In genomic region chr10:75202321-75203096, GRCh38 we compare ENCODE assay signal across 9 cellular contexts. TPM values are rescaled to one million over a fixed set of nuclear protein-coding genes. Genes with fewer than 3 reads are reported as not detected.
A peak's percentile ranks its signal among the peaks of the same experiment; 100 is the strongest.
DNase-seq lines count a peak whose midpoint lies in the region; ATAC-seq and TF ChIP-seq lines count a peak whose summit lies in the region.
"Had no signal": no experiment of that assay in that cellular context is flagged by ENCODE, and none has a peak within 500 bp of the region (broad histone marks: within the 10 kb centered on the region; RNA-seq: fewer than 3 reads in every experiment).

No MANE protein-coding gene starts in this region.

- ATAC-seq in stimulated activated naive CD8-positive, alpha-beta T cell treated with anti-CD3 and anti-CD28 coated beads, Interleukin-15, amount 100 ng/mL, for 72 hours = peak; percentile 39
- no peak for ATAC-seq in stimulated activated naive CD8-positive, alpha-beta T cell treated with anti-CD3 and anti-CD28 coated beads, Interleukin-15, Interleukin-2, amounts not matched to agents 100 U/mL and 50 U/mL, for 24 hours
- ATAC-seq in mucosa of descending colon = peak; percentile 84
- no peak for ATAC-seq in activated CD8-positive, alpha-beta T cell treated with anti-CD3 and anti-CD28 coated beads for 36 hours
- no peak for ATAC-seq in stimulated activated memory B cell treated with anti-CD40 and anti-IgM and Interleukin-4, amounts not matched to agents 10 μg/mL and 1 μg/mL and 100 μg/mL, for 72 hours

- H3K36me3 ChIP-seq in esophagus squamous epithelium (no peaks in the 10 kb centered on the region), mucosa of descending colon (ENCODE audit: low read depth) (no peaks in the 10 kb centered on the region)

- peak overlapping the region; percentile 83 to 100 (median 97) for H3K27ac ChIP-seq in esophagus squamous epithelium

- WGBS in esophagus squamous epithelium, 2 donors = no CpG with 5 or more reads among the region's 1 CpG

- no peak for DNase-seq in stimulated activated naive CD8-positive, alpha-beta T cell treated with anti-CD3 and anti-CD28 coated beads, Interleukin-15, amount 100 ng/mL, for 72 hours
- no peak for DNase-seq in stimulated activated naive CD8-positive, alpha-beta T cell treated with anti-CD3 and anti-CD28 coated beads, Interleukin-15, Interleukin-2, amounts not matched to agents 100 U/mL and 50 U/mL, for 24 hours
- DNase-seq in esophagus squamous epithelium (lab: John Stamatoyannopoulos, UW) (no peak), mucosa of descending colon (peak; percentile 51 to 79 (median 65)), HEK293T (ENCODE audit: extremely low spot score) (no peak), SIG-M5 treated with dmso at 0.1 percent for 504 hours (lab: John Stamatoyannopoulos, UW; ENCODE audit: unreplicated experiment) (no peak)
- DNase-seq in activated CD8-positive, alpha-beta T cell treated with anti-CD3 and anti-CD28 coated beads for 36 hours = no peak
- DNase-seq: hippocampal formation had no signal

- no peaks in the 10 kb centered on the region for H3K4me1 Mint-ChIP-seq in stimulated activated naive CD8-positive, alpha-beta T cell treated with anti-CD3 and anti-CD28 coated beads, Interleukin-15, amount 100 ng/mL, for 72 hours
- no peaks in the 10 kb centered on the region for H3K4me1 Mint-ChIP-seq in activated CD8-positive, alpha-beta T cell treated with anti-CD3 and anti-CD28 coated beads for 36 hours (ENCODE audit: low read depth)
- H3K4me1 Mint-ChIP-seq in stimulated activated memory B cell treated with anti-CD40 and anti-IgM and Interleukin-4, amounts not matched to agents 10 μg/mL and 1 μg/mL and 100 μg/mL, for 72 hours = no peaks in the 10 kb centered on the region

- no peaks in the 10 kb centered on the region for H3K9me3 Mint-ChIP-seq in stimulated activated naive CD8-positive, alpha-beta T cell treated with anti-CD3 and anti-CD28 coated beads, Interleukin-15, amount 100 ng/mL, for 72 hours
- H3K9me3 Mint-ChIP-seq in activated CD8-positive, alpha-beta T cell treated with anti-CD3 and anti-CD28 coated beads for 36 hours = no peaks in the 10 kb centered on the region
- no peaks in the 10 kb centered on the region for H3K9me3 Mint-ChIP-seq in stimulated activated memory B cell treated with anti-CD40 and anti-IgM and Interleukin-4, amounts not matched to agents 10 μg/mL and 1 μg/mL and 100 μg/mL, for 72 hours

- H3K27me3 ChIP-seq in esophagus squamous epithelium = no peaks in the 10 kb centered on the region

- H3K27ac Mint-ChIP-seq in stimulated activated naive CD8-positive, alpha-beta T cell treated with anti-CD3 and anti-CD28 coated beads, Interleukin-15, amount 100 ng/mL, for 72 hours = peak overlapping the region in 1 of 2 donors; percentile 21
- H3K27ac Mint-ChIP-seq in activated CD8-positive, alpha-beta T cell treated with anti-CD3 and anti-CD28 coated beads for 36 hours = no peak overlapping the region
- no peak overlapping the region for H3K27ac Mint-ChIP-seq in stimulated activated memory B cell treated with anti-CD40 and anti-IgM and Interleukin-4, amounts not matched to agents 10 μg/mL and 1 μg/mL and 100 μg/mL, for 72 hours

- no peak for TF ChIP-seq CTCF in esophagus squamous epithelium (IDR thresholded peaks at IDR 0.05)
- TF ChIP-seq CTCF in mucosa of descending colon (IDR thresholded peaks at IDR 0.05) = no peak
- TF ChIP-seq CTCF in activated CD8-positive, alpha-beta T cell treated with anti-CD3 and anti-CD28 coated beads for 36 hours (IDR thresholded peaks at IDR 0.05) = no peak

- TF ChIP-seq POLR2A in esophagus squamous epithelium (IDR thresholded peaks at IDR 0.05) = peak in 1 of 4 donors; percentile 34

- H3K4me1 ChIP-seq in esophagus squamous epithelium (peaks cover 24 to 86% (median 47%) of the 10 kb centered on the region in 3 donors), mucosa of descending colon (ENCODE audit: low read depth) (no peaks in the 10 kb centered on the region)

- POLR2A ChIA-PET in HEK293T (lab: Yijun Ruan, JAX) = interaction anchor here (1.4 kb wide), 1 partner anchor 7 kb away, joined by 5 read pairs; no protein-coding TSS in a partner anchor
- POLR2A ChIA-PET in activated CD8-positive, alpha-beta T cell treated with anti-CD3 and anti-CD28 coated beads for 36 hours (lab: Charles Lee) = interaction anchor here (0.7 to 1.9 kb wide), 3 partner anchors 9 to 123 kb away, joined by 3 to 5 read pairs (median 3); partner anchors contain the start of gene VDAC2

- H3K4me3 ChIP-seq in esophagus squamous epithelium (no peak overlapping the region), mucosa of descending colon (no peak overlapping the region)

- H3K9me3 ChIP-seq in esophagus squamous epithelium = no peaks in the 10 kb centered on the region
- no peaks in the 10 kb centered on the region for H3K9me3 ChIP-seq in mucosa of descending colon

- intact Hi-C loops in esophagus squamous epithelium (cut with DNase I) (no loop called here), mucosa of descending colon (cut with DNase I, micrococcal nuclease) (no loop called here)
- intact Hi-C loops in activated CD8-positive, alpha-beta T cell treated with anti-CD3 and anti-CD28 coated beads for 36 hours (cut with micrococcal nuclease) = no loop called here

- H3K4me3 Mint-ChIP-seq in stimulated activated naive CD8-positive, alpha-beta T cell treated with anti-CD3 and anti-CD28 coated beads, Interleukin-15, amount 100 ng/mL, for 72 hours = no peak overlapping the region
- no peak overlapping the region for H3K4me3 Mint-ChIP-seq in activated CD8-positive, alpha-beta T cell treated with anti-CD3 and anti-CD28 coated beads for 36 hours
- H3K4me3 Mint-ChIP-seq in stimulated activated memory B cell treated with anti-CD40 and anti-IgM and Interleukin-4, amounts not matched to agents 10 μg/mL and 1 μg/mL and 100 μg/mL, for 72 hours = no peak overlapping the region

- H3K27me3 Mint-ChIP-seq in stimulated activated naive CD8-positive, alpha-beta T cell treated with anti-CD3 and anti-CD28 coated beads, Interleukin-15, amount 100 ng/mL, for 72 hours = no peaks in the 10 kb centered on the region
- no peaks in the 10 kb centered on the region for H3K27me3 Mint-ChIP-seq in activated CD8-positive, alpha-beta T cell treated with anti-CD3 and anti-CD28 coated beads for 36 hours
- H3K27me3 Mint-ChIP-seq in stimulated activated memory B cell treated with anti-CD40 and anti-IgM and Interleukin-4, amounts not matched to agents 10 μg/mL and 1 μg/mL and 100 μg/mL, for 72 hours = no peaks in the 10 kb centered on the region

- CTCF ChIA-PET in HEK293T (lab: Yijun Ruan, JAX) = no interaction called here
- CTCF ChIA-PET in activated CD8-positive, alpha-beta T cell treated with anti-CD3 and anti-CD28 coated beads for 36 hours (lab: Charles Lee) = interaction anchor here (6.6 kb wide), 1 partner anchor 15 kb away, joined by 36 read pairs; no protein-coding TSS in a partner anchor

- H3K36me3 Mint-ChIP-seq in activated CD8-positive, alpha-beta T cell treated with anti-CD3 and anti-CD28 coated beads for 36 hours (ENCODE audit: low read depth) = no peaks in the 10 kb centered on the region
- H3K36me3 Mint-ChIP-seq in stimulated activated memory B cell treated with anti-CD40 and anti-IgM and Interleukin-4, amounts not matched to agents 10 μg/mL and 1 μg/mL and 100 μg/mL, for 72 hours = peaks cover 13% of the 10 kb centered on the region

TF ChIP-seq in HEK293T, 16 proteins besides CTCF, POLR2A, EP300 and RAD21:
- no peak for TF ChIP-seq NFRKB (IDR thresholded peaks at IDR 0.05)

RNA-seq across cellular contexts. Expression of gene VDAC2, which starts 8.1 kb away (rescaled TPM):
- total RNA-seq in esophagus squamous epithelium = 100 to 1,000 TPM; 219 to 319 (median 285) TPM
- total RNA-seq in mucosa of descending colon = 100 to 1,000 TPM; 265 to 296 (median 284) TPM
- 100 to 1,000 TPM; 253 to 263 TPM for total RNA-seq in activated CD8-positive, alpha-beta T cell treated with anti-CD3 and anti-CD28 coated beads for 36 hours

RNA-seq across cellular contexts. Expression of gene COMTD1, which starts 33.2 kb away (rescaled TPM):
- total RNA-seq in esophagus squamous epithelium (100 to 1,000 TPM in 3 of 4 donors, 10 to 100 TPM in 1; 87.8 to 139 (median 111) TPM), mucosa of descending colon (10 to 100 TPM; 42.9 to 76.3 (median 72.3) TPM)
- total RNA-seq in activated CD8-positive, alpha-beta T cell treated with anti-CD3 and anti-CD28 coated beads for 36 hours = 10 to 100 TPM; 54.5 to 58.1 TPM

Comparison
In these comparisons a context has a peak if more than half of its experiments do, and no peak if none do; other contexts are left out.
1. ATAC-seq: peak in stimulated activated naive CD8-positive, alpha-beta T cell treated with anti-CD3 and anti-CD28 coated beads, Interleukin-15, amount 100 ng/mL, for 72 hours (single experiment) and mucosa of descending colon (single experiment); none in stimulated activated naive CD8-positive, alpha-beta T cell treated with anti-CD3 and anti-CD28 coated beads, Interleukin-15, Interleukin-2, amounts not matched to agents 100 U/mL and 50 U/mL, for 24 hours (single experiment), activated CD8-positive, alpha-beta T cell treated with anti-CD3 and anti-CD28 coated beads for 36 hours (single experiment) and stimulated activated memory B cell treated with anti-CD40 and anti-IgM and Interleukin-4, amounts not matched to agents 10 μg/mL and 1 μg/mL and 100 μg/mL, for 72 hours (single experiment).
2. DNase-seq: peak in mucosa of descending colon (3 of 3); none in stimulated activated naive CD8-positive, alpha-beta T cell treated with anti-CD3 and anti-CD28 coated beads, Interleukin-15, amount 100 ng/mL, for 72 hours (0 of 2), stimulated activated naive CD8-positive, alpha-beta T cell treated with anti-CD3 and anti-CD28 coated beads, Interleukin-15, Interleukin-2, amounts not matched to agents 100 U/mL and 50 U/mL, for 24 hours (single experiment), esophagus squamous epithelium (single experiment), HEK293T (single experiment), activated CD8-positive, alpha-beta T cell treated with anti-CD3 and anti-CD28 coated beads for 36 hours (single experiment) and SIG-M5 treated with dmso at 0.1 percent for 504 hours (single experiment).